7 cellular contexts compared by ENCODE assay signal in the genomic region with DNA sequence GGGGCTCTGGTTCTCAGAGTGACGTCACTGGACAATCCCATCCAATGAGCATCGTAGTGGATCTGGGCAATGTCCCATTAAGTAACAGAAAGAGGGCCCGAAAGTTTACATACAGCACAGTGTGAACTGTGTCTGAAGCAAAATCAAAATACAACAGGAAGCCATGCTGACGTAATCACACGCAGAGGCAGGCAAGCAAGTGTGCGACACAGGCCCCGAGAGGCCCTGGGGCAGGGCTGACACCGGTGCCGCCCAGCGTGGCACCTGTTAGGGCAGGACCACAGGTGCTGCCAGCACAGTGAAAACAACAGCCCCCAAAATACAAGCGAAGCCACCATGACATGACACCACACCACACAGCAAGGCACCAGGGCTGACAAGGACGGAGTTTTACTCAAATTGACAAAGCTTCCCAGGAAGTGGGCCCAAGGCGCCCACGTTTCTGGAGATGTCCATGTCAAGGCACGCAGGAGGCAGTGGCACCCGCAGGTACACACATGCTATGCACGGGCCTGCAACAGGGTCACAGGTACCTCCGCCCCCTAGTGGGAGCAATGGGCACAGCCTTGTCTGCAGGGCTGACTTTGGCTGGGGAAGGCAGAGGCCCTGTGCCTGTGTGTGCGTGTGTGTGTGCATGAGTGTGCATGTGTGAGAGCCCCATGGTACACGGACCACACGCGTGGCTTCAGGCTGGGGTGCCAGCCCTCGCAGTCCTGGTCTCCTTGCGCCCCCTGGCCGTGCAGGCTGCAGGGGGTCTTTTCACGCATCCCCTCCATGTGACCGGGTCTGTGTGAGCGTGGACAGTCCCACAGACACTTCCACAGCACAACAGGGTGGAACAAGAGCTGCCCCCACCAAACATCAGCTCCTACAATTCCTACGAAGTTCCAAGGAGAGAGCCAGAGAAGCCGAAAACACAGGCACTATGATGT. TPM values are rescaled to one million over a fixed set of nuclear protein-coding genes. Genes with fewer than 3 reads are reported as not detected.
DNase-seq lines count a peak whose midpoint lies in the region; ATAC-seq, FAIRE-seq and TF ChIP-seq lines count a peak whose summit lies in the region.

No MANE protein-coding gene starts in this region.

- peak; percentile 91 for DNase-seq in GM10266 (ENCODE audit: extremely low spot score)
- peak; percentile 58 for DNase-seq in KG1 (lab: John Stamatoyannopoulos, UW)
- peak; percentile 39 for DNase-seq in T-helper 2 cell treated with Interferon-gamma antibody and Interleukin-4, amounts not matched to agents 5 μg/mL and 100 μg/mL, for 36 hours (ENCODE audit: low spot score)
- DNase-seq in K562 (ENCODE audit: extremely low read depth in 1 of 4, low spot score in 3 of 4), result peak; percentile 71 to 77 (median 72)
- peak; percentile 65 for DNase-seq in kidney tubule cell (ENCODE audit: low spot score)
- peak; percentile 22 for DNase-seq in stimulated activated CD8-positive, alpha-beta memory T cell treated with anti-CD3 and anti-CD28 coated beads, Interleukin-12 subunit alpha, Interleukin-12 subunit beta, amount 100 ng/mL, for 4 hours (ENCODE audit: low read depth)

- H3K27ac ChIP-seq in K562 (ENCODE audit: extremely low read depth, low read depth, low read length), result no peak overlapping the region

- TF ChIP-seq POLR2A in K562 (conservative IDR thresholded peaks at IDR 0.05), result no peak

- in situ Hi-C loops in K562 (cut with MboI), result no loop called here

- H3K27me3 ChIP-seq in K562 (ENCODE audit: control insufficient read depth in 2 of 2, insufficient read depth in 2 of 2, low read length in 2 of 2), result no peaks in the 10 kb centered on the region

- no peak overlapping the region for H3K9ac ChIP-seq in K562 (ENCODE audit: insufficient read depth in 1 of 2, low read depth in 2 of 2, low read length in 2 of 2)

- H3K36me3 ChIP-seq in K562 (ENCODE audit: control insufficient read depth, insufficient read depth, low read length), result peaks cover 63% of the 10 kb centered on the region

- peak; percentile 91 for TF ChIP-seq CTCF in GM10266 (IDR thresholded peaks at IDR 0.05; ENCODE audit: control insufficient read depth, insufficient read depth, low read depth, missing control alignments)
- TF ChIP-seq CTCF in K562 (IDR thresholded peaks at IDR 0.05 in 2 of 3, conservative IDR thresholded peaks at IDR 0.05 in 1 of 3; ENCODE audit: insufficient read depth in 2 of 3, low read depth in 1 of 3, low read length in 3 of 3), result peak; percentile 89 to 95 (median 94)

- peak; percentile 50 to 88 for TF ChIP-seq RAD21 in K562 (CRISPR knock-in tag; conservative IDR thresholded peaks at IDR 0.05 in 1 of 2, IDR thresholded peaks at IDR 0.05 in 1 of 2)

- H3K4me3 Mint-ChIP-seq in T-helper 2 cell treated with Interferon-gamma antibody and Interleukin-4, amounts not matched to agents 5 μg/mL and 100 μg/mL, for 36 hours, result no peak overlapping the region

- peak; percentile 75 for FAIRE-seq in K562 (lab: Jason Lieb, UNC)

- H3K36me3 Mint-ChIP-seq in T-helper 2 cell treated with Interferon-gamma antibody and Interleukin-4, amounts not matched to agents 5 μg/mL and 100 μg/mL, for 36 hours (ENCODE audit: low read depth), result peaks cover 22% of the 10 kb centered on the region

- no peaks in the 10 kb centered on the region for H3K27me3 Mint-ChIP-seq in T-helper 2 cell treated with Interferon-gamma antibody and Interleukin-4, amounts not matched to agents 5 μg/mL and 100 μg/mL, for 36 hours (ENCODE audit: low read depth)

- no peak overlapping the region for H3K27ac Mint-ChIP-seq in T-helper 2 cell treated with Interferon-gamma antibody and Interleukin-4, amounts not matched to agents 5 μg/mL and 100 μg/mL, for 36 hours

- H4K20me1 ChIP-seq in K562 (replicated peaks; ENCODE audit: control insufficient read depth, insufficient read depth, low read length), result peaks cover 28% of the 10 kb centered on the region

- H3K9me1 ChIP-seq in K562 (ENCODE audit: control insufficient read depth, insufficient read depth, low read length), result peaks cover 4% of the 10 kb centered on the region

- no peak overlapping the region for H3K4me3 ChIP-seq in K562

- intact Hi-C loops in K562 (cut with micrococcal nuclease), result loop anchor here (2.0 kb wide), 1 partner anchor 55 kb away; no protein-coding TSS in a partner anchor

- no peak overlapping the region for H2AFZ ChIP-seq in K562 (ENCODE audit: low read depth, low read length)

- WGBS in K562 (ENCODE audit: insufficient coverage, low coverage, missing lambda C conversion rate), result 69% methylated on average over 30 of the region's 30 CpGs

- no peak for TF ChIP-seq EP300 in K562 (IDR thresholded peaks at IDR 0.05; ENCODE audit: low read length)

- no peak overlapping the region for H3K4me2 ChIP-seq in K562 (ENCODE audit: insufficient read depth, low read length)

- ATAC-seq in GM21619 (IDR thresholded peaks at IDR 0.05; ENCODE audit: unreplicated experiment), result peak; percentile 60
- ATAC-seq in K562, result peak; percentile 98

- CTCF ChIA-PET in K562 (lab: Yijun Ruan, JAX; ENCODE audit: low intra/inter-chr PET ratio), result interaction anchor here (0.6 to 1.6 kb wide), 2 partner anchors 56 to 58 kb away, joined by 3 to 9 read pairs; no protein-coding TSS in a partner anchor

- POLR2A ChIA-PET in K562 (lab: Yijun Ruan, JAX), result interaction anchor here (1.0 kb wide), 1 partner anchor 10 kb away, joined by 3 read pairs; no protein-coding TSS in a partner anchor

- H3K79me2 ChIP-seq in K562 (ENCODE audit: control insufficient read depth, insufficient read depth, low read length), result peaks cover 40% of the 10 kb centered on the region

- no peaks in the 10 kb centered on the region for H3K9me3 Mint-ChIP-seq in T-helper 2 cell treated with Interferon-gamma antibody and Interleukin-4, amounts not matched to agents 5 μg/mL and 100 μg/mL, for 36 hours

- H3K4me1 Mint-ChIP-seq in T-helper 2 cell treated with Interferon-gamma antibody and Interleukin-4, amounts not matched to agents 5 μg/mL and 100 μg/mL, for 36 hours (ENCODE audit: low read depth), result peaks cover 10% of the 10 kb centered on the region

- no peaks in the 10 kb centered on the region for H3K9me3 ChIP-seq in K562 (replicated peaks; ENCODE audit: control insufficient read depth, insufficient read depth, low read depth, low read length)

- no TSS peak for BruUV-seq in K562 (replicated peaks; lab: Mats Ljungman, UMichigan)

- H3K4me1 ChIP-seq in K562 (replicated peaks in 1 of 2; ENCODE audit: control insufficient read depth in 2 of 2, insufficient read depth in 2 of 2, low read length in 2 of 2), result peaks cover 8 to 54% of the 10 kb centered on the region in 2 experiments

RNA-seq across cellular contexts. Expression of gene QSOX2, which starts 19.6 kb away (rescaled TPM):
- total RNA-seq in K562 (2011; cell fraction: chromatin; rRNA removed; ENCODE audit: low replicate concordance), result 50.6 and 63.4 TPM in 2 replicates
- 45.7 and 46.1 TPM in 2 replicates for total RNA-seq in K562 (2011; cell fraction: nucleolus; rRNA removed)
- total RNA-seq in K562 (2011; cell fraction: nucleoplasm; rRNA removed), result 35.5 and 45.4 TPM in 2 replicates
- total RNA-seq in K562 (2014; rRNA removed) (12.7 and 15.0 TPM in 2 replicates), K562 (2014; rRNA removed; fragmentation: Illumina TruSeq; extraction: Trizol) (9.7 and 10.5 TPM in 2 replicates), K562 (2015; rRNA removed; fragmentation: Illumina TruSeq; extraction: Trizol) (11.7 and 12.2 TPM in 2 replicates), K562 (2021) (22.3 and 23.7 TPM in 2 replicates)
- polyA plus RNA-seq in K562 (2011; rRNA removed) (13.5 and 21.5 TPM in 2 replicates), K562 (2014; fragmentation: Illumina TruSeq; extraction: Trizol) (16.1 and 17.4 TPM in 2 replicates), K562 (2014; fragmentation: Nextera tagmentation; extraction: Ambion mirVana) (under 1 TPM; 0.51 to 0.91 TPM), K562 (2014; rRNA removed) (23.6 and 24.2 TPM in 2 replicates)
- 7.9 and 11.0 TPM in 2 replicates for polyA plus RNA-seq in K562 (2011; cell fraction: cytosol; rRNA removed)
- polyA plus RNA-seq in K562 (2011; cell fraction: nucleus; rRNA removed), result 97.5 and 103 TPM in 2 replicates
- 14.6 and 32.6 TPM in 2 replicates for polyA plus RNA-seq in K562 (2012)
- 9.3 and 10.2 TPM in 2 replicates for polyA minus RNA-seq in K562 (2011; rRNA and poly(A)+ RNA removed)
- 5.9 and 7.6 TPM in 2 replicates for polyA minus RNA-seq in K562 (2011; cell fraction: cytosol; rRNA and poly(A)+ RNA removed)
- polyA minus RNA-seq in K562 (2011; cell fraction: nucleus; rRNA and poly(A)+ RNA removed), result 17.8 and 19.0 TPM in 2 replicates

RNA-seq across cellular contexts. Expression of gene LHX3, which starts 21.1 kb away (rescaled TPM):
- total RNA-seq in K562 (2011; cell fraction: chromatin; rRNA removed; ENCODE audit: low replicate concordance), result 0.09 TPM in 1 of 2 replicates, not detected in the other
- total RNA-seq in K562 (2011; cell fraction: nucleolus; rRNA removed), result not detected in 2 replicates
- total RNA-seq in K562 (2011; cell fraction: nucleoplasm; rRNA removed), result not detected in 2 replicates
- total RNA-seq in K562 (2014; rRNA removed) (not detected in 2 replicates), K562 (2014; rRNA removed; fragmentation: Illumina TruSeq; extraction: Trizol) (not detected in 2 replicates), K562 (2015; rRNA removed; fragmentation: Illumina TruSeq; extraction: Trizol) (not detected in 2 replicates), K562 (2021) (0.09 TPM in 1 of 2 replicates, not detected in the other)
- polyA plus RNA-seq in K562 (2011; rRNA removed) (not detected in 2 replicates), K562 (2014; fragmentation: Illumina TruSeq; extraction: Trizol) (not detected in 2 replicates), K562 (2014; fragmentation: Nextera tagmentation; extraction: Ambion mirVana) (not detected), K562 (2014; rRNA removed) (not detected in 2 replicates)
- not detected in 2 replicates for polyA plus RNA-seq in K562 (2011; cell fraction: cytosol; rRNA removed)
- 0.04 TPM in 1 of 2 replicates, not detected in the other for polyA plus RNA-seq in K562 (2011; cell fraction: nucleus; rRNA removed)
- polyA plus RNA-seq in K562 (2012), result 0.91 TPM in 1 of 2 replicates, not detected in the other
- polyA minus RNA-seq in K562 (2011; rRNA and poly(A)+ RNA removed), result not detected in 2 replicates
- polyA minus RNA-seq in K562 (2011; cell fraction: cytosol; rRNA and poly(A)+ RNA removed), result not detected in 2 replicates
- not detected in 2 replicates for polyA minus RNA-seq in K562 (2011; cell fraction: nucleus; rRNA and poly(A)+ RNA removed)

Comparison
In these comparisons a context has a peak if more than half of its experiments do, and no peak if none do; other contexts are left out.
1. DNase-seq: peak in every context shown above with its lines; median percentile 91 in GM10266; 72 in K562; 65 in kidney tubule cell; 58 in KG1; 39 in T-helper 2 cell treated with Interferon-gamma antibody and Interleukin-4, amounts not matched to agents 5 μg/mL and 100 μg/mL, for 36 hours; 22 in stimulated activated CD8-positive, alpha-beta memory T cell treated with anti-CD3 and anti-CD28 coated beads, Interleukin-12 subunit alpha, Interleukin-12 subunit beta, amount 100 ng/mL, for 4 hours.